ENCODE assay signal across 8 cellular contexts in genomic region chr11:57668467-57668890, GRCh38. TPM values are rescaled to one million over a fixed set of nuclear protein-coding genes. Genes with fewer than 3 reads are reported as not detected.
DNase-seq lines count a peak whose midpoint lies in the region; ATAC-seq and TF ChIP-seq lines count a peak whose summit lies in the region.

No MANE protein-coding gene starts in this region.

- no peak for TF ChIP-seq CTCF in GM12864 (IDR thresholded peaks at IDR 0.05; ENCODE audit: low read depth, low read length, missing control alignments)

- H2AFZ ChIP-seq in GM23248 (peak overlapping the region; percentile 73), mesenchymal stem cell (ENCODE audit: low read depth, low read length) (no peak overlapping the region)

- H3K36me3 Mint-ChIP-seq in central memory CD8-positive, alpha-beta T cell (ENCODE audit: insufficient read depth), result peaks cover 41% of the 10 kb centered on the region

- H3K18ac ChIP-seq in mesenchymal stem cell (ENCODE audit: low read depth in 1 of 2, low read length in 2 of 2), result peak overlapping the region; percentile 86 to 100

- peak overlapping the region in 1 of 2 experiments; percentile 80 for H3K14ac ChIP-seq in mesenchymal stem cell (ENCODE audit: low read length in 2 of 2)

- H3K4ac ChIP-seq in mesenchymal stem cell (ENCODE audit: low read depth in 1 of 2, low read length in 2 of 2), result peak overlapping the region; percentile 66 to 75

- H4K8ac ChIP-seq in mesenchymal stem cell (ENCODE audit: low read length), result peak overlapping the region; percentile 95

- H2BK120ac ChIP-seq in mesenchymal stem cell (ENCODE audit: low read depth, low read length), result peak overlapping the region; percentile 64

- no peak overlapping the region for H2BK12ac ChIP-seq in mesenchymal stem cell (ENCODE audit: low read length in 2 of 2)

- peaks cover 14% of the 10 kb centered on the region for H3F3A ChIP-seq in GM23248 (ENCODE audit: insufficient read depth)

- H3K27ac Mint-ChIP-seq in central memory CD8-positive, alpha-beta T cell (ENCODE audit: low read depth), result peak overlapping the region; percentile 99

- intact Hi-C loops in aorta (cut with DNase I), result loop anchor here (5.0 to 10.0 kb wide), 3 partner anchors 44 to 906 kb away; partner anchors contain the start of genes LPXN (in 1 of the 2), MED19 (in 1 of the 2), TMX2 (in 1 of the 2) and TNKS1BP1 (in 1 of the 2)

- H3K4me2 ChIP-seq in GM23248 (ENCODE audit: unreplicated experiment), result peak overlapping the region; percentile 95
- peak overlapping the region; percentile 17 for H3K4me2 ChIP-seq in mesenchymal stem cell (ENCODE audit: low read length, poor library complexity, severe bottlenecking)

- peak overlapping the region; percentile 87 for H3K9ac ChIP-seq in GM23248
- H3K9ac ChIP-seq in mesenchymal stem cell (ENCODE audit: low read length), result peak overlapping the region; percentile 94

- H4K91ac ChIP-seq in mesenchymal stem cell (ENCODE audit: low read length), result peak overlapping the region; percentile 87

- H3K36me3 ChIP-seq in GM23248 (ENCODE audit: low read depth) (peaks cover 17% of the 10 kb centered on the region), mesenchymal stem cell (ENCODE audit: control insufficient read depth in 1 of 2, insufficient read depth in 2 of 2, low read depth in 1 of 2, low read length in 2 of 2) (peaks cover 7 to 24% of the 10 kb centered on the region in 2 experiments), aorta (ENCODE audit: control insufficient read depth in 1 of 2, insufficient read depth in 2 of 2, low read length in 1 of 2) (peaks cover 2 to 7% of the 10 kb centered on the region in 2 donors)

- H3K9me3 Mint-ChIP-seq in central memory CD8-positive, alpha-beta T cell, result no peaks in the 10 kb centered on the region

- peaks cover 18% of the 10 kb centered on the region for H3K4me1 ChIP-seq in GM23248 (ENCODE audit: insufficient read depth)
- H3K4me1 ChIP-seq in mesenchymal stem cell (ENCODE audit: control insufficient read depth, insufficient read depth, low read depth, low read length), result peaks cover 8% of the 10 kb centered on the region
- H3K4me1 ChIP-seq in aorta (ENCODE audit: control insufficient read depth in 1 of 2, insufficient read depth in 2 of 2, low read length in 2 of 2), result no peaks in the 10 kb centered on the region

- peak overlapping the region; percentile 97 for H3K4me3 ChIP-seq in GM12864 (ENCODE audit: low read depth, low read length)
- peak overlapping the region; percentile 96 for H3K4me3 ChIP-seq in GM23248
- H3K4me3 ChIP-seq in mesenchymal stem cell (ENCODE audit: insufficient read depth in 1 of 2, low read depth in 1 of 2, low read length in 2 of 2), result peak overlapping the region; percentile 90 to 92
- H3K4me3 ChIP-seq in aorta (ENCODE audit: low read length in 2 of 2), result peak overlapping the region; percentile 39 to 52

- H3K27me3 Mint-ChIP-seq in central memory CD8-positive, alpha-beta T cell, result no peaks in the 10 kb centered on the region

- peak overlapping the region; percentile 100 for H3K4me3 Mint-ChIP-seq in central memory CD8-positive, alpha-beta T cell

- peaks cover 54% of the 10 kb centered on the region for H3K79me2 ChIP-seq in GM23248 (ENCODE audit: insufficient read depth)

- no peaks in the 10 kb centered on the region for H3K9me3 ChIP-seq in GM23248 (ENCODE audit: low read depth)
- no peaks in the 10 kb centered on the region for H3K9me3 ChIP-seq in mesenchymal stem cell (ENCODE audit: control insufficient read depth, low read length)
- no peaks in the 10 kb centered on the region for H3K9me3 ChIP-seq in aorta (ENCODE audit: control insufficient read depth, low read length)

- peaks cover 58% of the 10 kb centered on the region for H3K4me1 Mint-ChIP-seq in central memory CD8-positive, alpha-beta T cell

- 1 to 2% methylated on average over 24 to 27 of the region's 27 CpGs for WGBS in GM23248 (ENCODE audit: low coverage in 1 of 2, low lambda C conversion rate in 2 of 2, missing lambda C conversion rate in 2 of 2), 2 experiments
- WGBS in mesenchymal stem cell, result 0% methylated on average over 27 of the region's 27 CpGs
- WGBS in aorta, 2 donors, result 0% methylated on average over 27 of the region's 27 CpGs

- no peak overlapping the region for H2BK15ac ChIP-seq in mesenchymal stem cell (ENCODE audit: low read depth, poor library complexity, severe bottlenecking)

- in situ Hi-C loops in GM23248 (cut with MboI), result no loop called here

- peak; percentile 0 for ATAC-seq in central memory CD8-positive, alpha-beta T cell (replicated peaks; ENCODE audit: extremely low read depth, poor library complexity, severe bottlenecking)
- no peak for ATAC-seq in aorta (ENCODE audit: low FRiP score)

- H3K27me3 ChIP-seq in GM23248 (replicated peaks; ENCODE audit: insufficient read depth) (no peaks in the 10 kb centered on the region), mesenchymal stem cell (ENCODE audit: control insufficient read depth in 1 of 2, insufficient read depth in 1 of 2, low read length in 2 of 2) (no peaks in the 10 kb centered on the region), aorta (ENCODE audit: control insufficient read depth in 1 of 2, insufficient read depth in 2 of 2, low read length in 1 of 2) (no peaks in the 10 kb centered on the region)

- H3K9me2 ChIP-seq in GM23248 (ENCODE audit: insufficient read depth), result no peaks in the 10 kb centered on the region

- H3K79me1 ChIP-seq in mesenchymal stem cell (replicated peaks; ENCODE audit: low read length, poor library complexity, severe bottlenecking), result peaks cover 8% of the 10 kb centered on the region

- no peak overlapping the region for H2AK5ac ChIP-seq in mesenchymal stem cell (ENCODE audit: low read length, severe bottlenecking)

- no peaks in the 10 kb centered on the region for H4K20me1 ChIP-seq in GM23248 (ENCODE audit: insufficient read depth)

- H3K27ac ChIP-seq in GM23248 (peak overlapping the region; percentile 93), mesenchymal stem cell (ENCODE audit: low read length, poor library complexity, severe bottlenecking) (peak overlapping the region; percentile 37), aorta (ENCODE audit: low read depth in 1 of 2, low read length in 2 of 2) (peak overlapping the region; percentile 43 to 48)

- DNase-seq in GM12864 (ENCODE audit: low read depth), result no peak
- DNase-seq in GM23248, result peak; percentile 60
- peak; percentile 66 for DNase-seq in OCI-M1 (lab: John Stamatoyannopoulos, UW)
- no peak for DNase-seq in central memory CD8-positive, alpha-beta T cell (ENCODE audit: low spot score in 2 of 2)
- DNase-seq in mesenchymal stem cell, result no peak
- peak in 1 of 2 donors; percentile 63 for DNase-seq in aorta
- no peak for DNase-seq in islet precursor cell
- no peak for DNase-seq in NCI-H1417 treated with DMSO at 0.1 percent for 48 hours (lab: John Stamatoyannopoulos, UW)

- H3K23ac ChIP-seq in mesenchymal stem cell (ENCODE audit: low read length in 2 of 2), result peak overlapping the region in 1 of 2 experiments; percentile 74

- H2BK5ac ChIP-seq in mesenchymal stem cell (ENCODE audit: low read depth, low read length, poor library complexity, severe bottlenecking), result peak overlapping the region; percentile 94

RNA-seq across cellular contexts. Expression of gene ZDHHC5, which starts 0.6 kb away (rescaled TPM):
- total RNA-seq in GM23248 (2014; rRNA removed; shearing (Covaris generic)), result 43.6 and 52.5 TPM in 2 replicates
- polyA plus RNA-seq in GM23248 (2016; fragmentation: Nextera tagmentation; extraction: Ambion mirVana), result 35.8 and 36.7 TPM in 2 replicates
- 58.6 TPM for polyA plus RNA-seq in mesenchymal stem cell (2013, experiment 1 of 2)
- polyA plus RNA-seq in mesenchymal stem cell (2013, experiment 2 of 2), result 58.4 TPM
- 10 to 100 TPM; 47.9 to 51.0 TPM for total RNA-seq in aorta
- 10 to 100 TPM; 11.3 to 17.6 TPM for polyA plus RNA-seq in aorta

RNA-seq across cellular contexts. Expression of gene CLP1, which starts 10.9 kb away (rescaled TPM):
- total RNA-seq in GM23248 (2014; rRNA removed; shearing (Covaris generic)), result 19.6 and 21.0 TPM in 2 replicates
- 16.2 and 16.4 TPM in 2 replicates for polyA plus RNA-seq in GM23248 (2016; fragmentation: Nextera tagmentation; extraction: Ambion mirVana)
- polyA plus RNA-seq in mesenchymal stem cell (2013, experiment 1 of 2), result 8.2 TPM
- 8.8 TPM for polyA plus RNA-seq in mesenchymal stem cell (2013, experiment 2 of 2)
- total RNA-seq in aorta, result 10 to 100 TPM; 10.0 to 10.6 TPM
- 10 to 100 TPM in 1 of 2 donors, 1 to 10 TPM in 1; 6.7 to 10.8 TPM for polyA plus RNA-seq in aorta

RNA-seq across cellular contexts. Expression of gene YPEL4, which starts 18.8 kb away (rescaled TPM):
- total RNA-seq in GM23248 (2014; rRNA removed; shearing (Covaris generic)), result 1.7 TPM in 1 of 2 replicates, not detected in the other
- polyA plus RNA-seq in GM23248 (2016; fragmentation: Nextera tagmentation; extraction: Ambion mirVana), result 0.35 and 0.49 TPM in 2 replicates
- polyA plus RNA-seq in mesenchymal stem cell (2013, experiment 1 of 2), result 0.43 TPM
- 0.42 TPM for polyA plus RNA-seq in mesenchymal stem cell (2013, experiment 2 of 2)
- total RNA-seq in aorta, result 1 to 10 TPM in 1 of 2 donors, under 1 TPM in 1; 0.97 to 1.8 TPM
- polyA plus RNA-seq in aorta, result 1 to 10 TPM; 3.0 to 6.2 TPM

RNA-seq across cellular contexts. Expression of gene MED19, which starts 43.5 kb away (rescaled TPM):
- 17.7 and 33.4 TPM in 2 replicates for total RNA-seq in GM23248 (2014; rRNA removed; shearing (Covaris generic))
- polyA plus RNA-seq in GM23248 (2016; fragmentation: Nextera tagmentation; extraction: Ambion mirVana) (37.1 and 39.6 TPM in 2 replicates), aorta (10 to 100 TPM in 1 of 2 donors, 1 to 10 TPM in 1; 9.9 to 11.8 TPM)
- polyA plus RNA-seq in mesenchymal stem cell (2013, experiment 1 of 2), result 40.1 TPM
- 39.8 TPM for polyA plus RNA-seq in mesenchymal stem cell (2013, experiment 2 of 2)
- 10 to 100 TPM in 1 of 2 donors, 1 to 10 TPM in 1; 8.8 to 11.6 TPM for total RNA-seq in aorta

RNA-seq across cellular contexts. Expression of gene TMX2, which starts 43.9 kb away (rescaled TPM):
- 68.5 and 88.1 TPM in 2 replicates for total RNA-seq in GM23248 (2014; rRNA removed; shearing (Covaris generic))
- polyA plus RNA-seq in GM23248 (2016; fragmentation: Nextera tagmentation; extraction: Ambion mirVana) (101 and 105 TPM in 2 replicates), aorta (10 to 100 TPM; 44.1 to 50.8 TPM)
- polyA plus RNA-seq in mesenchymal stem cell (2013, experiment 1 of 2), result 60.2 TPM
- polyA plus RNA-seq in mesenchymal stem cell (2013, experiment 2 of 2), result 60.1 TPM
- total RNA-seq in aorta, result 10 to 100 TPM; 40.6 to 47.8 TPM

Comparison
In these comparisons a context has a peak if more than half of its experiments do, and no peak if none do; other contexts are left out.
1. DNase-seq: peak in GM23248 (single experiment) and OCI-M1 (single experiment); none in GM12864 (single experiment), central memory CD8-positive, alpha-beta T cell (0 of 2), mesenchymal stem cell (single experiment), islet precursor cell (single experiment) and NCI-H1417 treated with DMSO at 0.1 percent for 48 hours (single experiment).
2. H3K4me3 ChIP-seq: peak in every context shown above with its lines; median percentile 97 in GM12864; 96 in GM23248; 91 in mesenchymal stem cell; 46 in aorta.
3. H3K27ac ChIP-seq: peak in every context shown above with its lines; median percentile 93 in GM23248; 46 in aorta; 37 in mesenchymal stem cell.